In genomic region chr5:89457411-89458329, GRCh38 we compare ENCODE assay signal across 9 cellular contexts.
DNase-seq lines count a peak whose midpoint lies in the region; ATAC-seq, FAIRE-seq and TF ChIP-seq lines count a peak whose summit lies in the region.
"Had no signal": no experiment of that assay in that cellular context is flagged by ENCODE, and none has a peak within 500 bp of the region (broad histone marks: within the 10 kb centered on the region; RNA-seq: fewer than 3 reads in every experiment).

No MANE protein-coding gene starts in this region.

- H3K36me3 ChIP-seq in K562 (ENCODE audit: control insufficient read depth, insufficient read depth, low read length) (no peaks in the 10 kb centered on the region), MM.1S (replicated peaks; ENCODE audit: insufficient read depth, low read length) (no peaks in the 10 kb centered on the region)

- intact Hi-C loops in K562 (cut with micrococcal nuclease), result no loop called here
- intact Hi-C loops in lower leg skin (cut with DNase I; ENCODE audit: low total_unique reads), result no loop called here

- H3K9ac ChIP-seq in K562 (ENCODE audit: insufficient read depth in 1 of 2, low read depth in 2 of 2, low read length in 2 of 2), result no peak overlapping the region
- H3K9ac ChIP-seq in MM.1S (ENCODE audit: low read length), result no peak overlapping the region

- in situ Hi-C loops in K562 (cut with MboI), result no loop called here

- H3K4me1 ChIP-seq in K562 (replicated peaks in 1 of 2; ENCODE audit: control insufficient read depth in 2 of 2, insufficient read depth in 2 of 2, low read length in 2 of 2), result peaks cover 0 to 6% of the 10 kb centered on the region in 2 experiments; a peak in 1 of 5 replicates
- H3K4me1 ChIP-seq in MM.1S (ENCODE audit: low read length), result peaks cover 18% of the 10 kb centered on the region

- H4K20me1 ChIP-seq in K562 (replicated peaks; ENCODE audit: control insufficient read depth, insufficient read depth, low read length), result no peaks in the 10 kb centered on the region
- H4K20me1 ChIP-seq in MM.1S (ENCODE audit: insufficient read depth, low read length), result no peaks in the 10 kb centered on the region

- H3K4me2 ChIP-seq in K562 (ENCODE audit: insufficient read depth, low read length) (no peak overlapping the region), MM.1S (ENCODE audit: low read depth, low read length) (no peak overlapping the region)

- 15% methylated on average over 6 of the region's 6 CpGs for WGBS in K562 (ENCODE audit: insufficient coverage, low coverage, missing lambda C conversion rate)
- WGBS in lower leg skin, 2 donors, result 25 to 30% methylated on average over 6 of the region's 6 CpGs

- no peak for FAIRE-seq in K562 (lab: Jason Lieb, UNC)

- no peak for TF ChIP-seq RAD21 in K562 (CRISPR knock-in tag; conservative IDR thresholded peaks at IDR 0.05 in 1 of 2, IDR thresholded peaks at IDR 0.05 in 1 of 2)

- DNase-seq in AG08396 (ENCODE audit: low spot score), result peak; percentile 6
- DNase-seq in NCI-H1092 treated with DMSO at 0.1 percent for 48 hours (lab: John Stamatoyannopoulos, UW), result peak; percentile 43
- DNase-seq in K562 (ENCODE audit: extremely low read depth in 1 of 4, low spot score in 3 of 4), result peak in 1 of 4 experiments; percentile 21
- peak; percentile 62 to 89 for DNase-seq in lower leg skin (ENCODE audit: low spot score in 2 of 2)
- DNase-seq in MM.1S, result no peak
- no peak for DNase-seq in NCI-H1694 treated with DMSO at 0.1 percent for 48 hours (lab: John Stamatoyannopoulos, UW)
- DNase-seq in activated CD4-positive, alpha-beta T cell treated with anti-CD3 and anti-CD28 coated beads, Interleukin-2, amount 50 U/mL, for 1 hour, result no peak
- no peak for DNase-seq in NCI-H1417 treated with DMSO at 0.1 percent for 48 hours (lab: John Stamatoyannopoulos, UW)
- DNase-seq: DMS79 had no signal

- POLR2A ChIA-PET in K562 (lab: Yijun Ruan, JAX), result interaction anchor here (1.0 kb wide), 1 partner anchor 8 kb away, joined by 3 read pairs; no protein-coding TSS in a partner anchor

- no peaks in the 10 kb centered on the region for H3F3A ChIP-seq in MM.1S (ENCODE audit: insufficient read depth, low read length)

- H3K27ac ChIP-seq in K562 (ENCODE audit: extremely low read depth, low read depth, low read length) (no peak overlapping the region), MM.1S (ENCODE audit: low read length) (no peak overlapping the region)

- no peaks in the 10 kb centered on the region for H3K9me3 ChIP-seq in K562 (replicated peaks; ENCODE audit: control insufficient read depth, insufficient read depth, low read depth, low read length)
- no peaks in the 10 kb centered on the region for H3K9me3 ChIP-seq in MM.1S (replicated peaks; ENCODE audit: insufficient read depth, low read length)

- TF ChIP-seq EP300 in K562 (IDR thresholded peaks at IDR 0.05; ENCODE audit: low read length), result no peak

- H3K4me3 ChIP-seq in K562 (no peak overlapping the region), lower leg skin (ENCODE audit: low read depth, poor library complexity, severe bottlenecking) (no peak overlapping the region), MM.1S (ENCODE audit: low read length) (no peak overlapping the region)

- BruUV-seq in K562 (replicated peaks; lab: Mats Ljungman, UMichigan), result no TSS peak

- no peak for TF ChIP-seq POLR2A in K562 (conservative IDR thresholded peaks at IDR 0.05)
- no peak for TF ChIP-seq POLR2A in lower leg skin (IDR thresholded peaks at IDR 0.05)

- no peaks in the 10 kb centered on the region for H3K27me3 ChIP-seq in K562 (ENCODE audit: control insufficient read depth in 2 of 2, insufficient read depth in 2 of 2, low read length in 2 of 2)
- H3K27me3 ChIP-seq in MM.1S (replicated peaks; ENCODE audit: insufficient read depth, low read length), result no peaks in the 10 kb centered on the region

- CTCF ChIA-PET in K562 (lab: Yijun Ruan, JAX; ENCODE audit: low intra/inter-chr PET ratio), result no interaction called here

- TF ChIP-seq CTCF in K562 (IDR thresholded peaks at IDR 0.05 in 2 of 3, conservative IDR thresholded peaks at IDR 0.05 in 1 of 3; ENCODE audit: insufficient read depth in 2 of 3, low read depth in 1 of 3, low read length in 3 of 3), result no peak
- no peak for TF ChIP-seq CTCF in lower leg skin (IDR thresholded peaks at IDR 0.05)
- TF ChIP-seq CTCF in MM.1S (IDR thresholded peaks at IDR 0.05; ENCODE audit: low read length), result no peak

- H3K79me2 ChIP-seq in K562 (ENCODE audit: control insufficient read depth, insufficient read depth, low read length) (no peaks in the 10 kb centered on the region), MM.1S (ENCODE audit: low read length) (no peaks in the 10 kb centered on the region)

- H2AFZ ChIP-seq in K562 (ENCODE audit: low read depth, low read length), result peak overlapping the region; percentile 58; the same call in 1 of the 2 replicates
- no peak overlapping the region for H2AFZ ChIP-seq in MM.1S (ENCODE audit: low read length)

- no peaks in the 10 kb centered on the region for H3K9me2 ChIP-seq in MM.1S (replicated peaks; ENCODE audit: insufficient read depth, low read length)

- H3K9me1 ChIP-seq in K562 (ENCODE audit: control insufficient read depth, insufficient read depth, low read length), result no peaks in the 10 kb centered on the region

- 0 out of 3 replicates have a peak, but pooled peaks have one; percentile 42 for ATAC-seq in K562

TF ChIP-seq in K562, 482 proteins besides CTCF, POLR2A, EP300 and RAD21:
- TF ChIP-seq RFX7 (CRISPR knock-in tag; IDR thresholded peaks at IDR 0.05), result no peak
- no peak for TF ChIP-seq SNAPC5 (CRISPR knock-in tag; IDR thresholded peaks at IDR 0.05)
- TF ChIP-seq MED1 (CRISPR knock-in tag; IDR thresholded peaks at IDR 0.05; ENCODE audit: borderline replicate concordance), result no peak
- TF ChIP-seq SFPQ (IDR thresholded peaks at IDR 0.05; ENCODE audit: low read depth, low read length), result no peak
- peak; percentile 50 for TF ChIP-seq HNRNPLL (IDR thresholded peaks at IDR 0.05; ENCODE audit: low read depth, low read length, poor library complexity, severe bottlenecking)

Comparison
In these comparisons a context has a peak if more than half of its experiments do, and no peak if none do; other contexts are left out.
1. DNase-seq: peak in AG08396 (single experiment), NCI-H1092 treated with DMSO at 0.1 percent for 48 hours (single experiment) and lower leg skin (2 of 2); none in MM.1S (single experiment), NCI-H1694 treated with DMSO at 0.1 percent for 48 hours (single experiment), activated CD4-positive, alpha-beta T cell treated with anti-CD3 and anti-CD28 coated beads, Interleukin-2, amount 50 U/mL, for 1 hour (single experiment) and NCI-H1417 treated with DMSO at 0.1 percent for 48 hours (single experiment).